13 cellular contexts compared by ENCODE assay signal in genomic region chr3:123385981-123386380, GRCh38.
A peak's percentile ranks its signal among the peaks of the same experiment; 100 is the strongest.
DNase-seq lines count a peak whose midpoint lies in the region; ATAC-seq and TF ChIP-seq lines count a peak whose summit lies in the region.
"Had no signal": no experiment of that assay in that cellular context is flagged by ENCODE, and none has a peak within 500 bp of the region (broad histone marks: within the 10 kb centered on the region; RNA-seq: fewer than 3 reads in every experiment).

No MANE protein-coding gene starts in this region.

- no peaks in the 10 kb centered on the region for H3K4me1 Mint-ChIP-seq in CD4-positive, alpha-beta T cell (ENCODE audit: low read depth)
- H3K4me1 Mint-ChIP-seq in activated CD4-positive, alpha-beta memory T cell treated with anti-CD3 and anti-CD28 coated beads, Interleukin-2, amount 10 ng/mL, durations not matched to agents 7 days and 5 days = no peaks in the 10 kb centered on the region

- POLR2A ChIA-PET in HCT116 (lab: Charles Lee) = no interaction called here
- POLR2A ChIA-PET in CD4-positive, alpha-beta T cell (lab: Charles Lee) = no interaction called here
- POLR2A ChIA-PET in activated CD4-positive, alpha-beta memory T cell treated with anti-CD3 and anti-CD28 coated beads, Interleukin-2, amount 10 ng/mL, durations not matched to agents 7 days and 5 days (lab: Charles Lee) = no interaction called here

- peak overlapping the region; percentile 29 for H2AFZ ChIP-seq in HCT116 (ENCODE audit: low read depth, low read length, poor library complexity, severe bottlenecking)

- TF ChIP-seq RAD21 in HCT116 (IDR thresholded peaks at IDR 0.05; ENCODE audit: low read depth) = no peak

- H3K36me3 ChIP-seq in HCT116 (ENCODE audit: control insufficient read depth in 1 of 2, insufficient read depth in 2 of 2, low read length in 2 of 2) (no peaks in the 10 kb centered on the region), adrenal gland (replicated peaks in 1 of 2) (no peaks in the 10 kb centered on the region), stomach (no peaks in the 10 kb centered on the region)
- H3K36me3 ChIP-seq: neutrophil had no signal

- no peak overlapping the region for H3K9ac ChIP-seq in HCT116 (ENCODE audit: low read length)

- H3K9me3 Mint-ChIP-seq in CD4-positive, alpha-beta T cell = no peaks in the 10 kb centered on the region
- H3K9me3 Mint-ChIP-seq in activated CD4-positive, alpha-beta memory T cell treated with anti-CD3 and anti-CD28 coated beads, Interleukin-2, amount 10 ng/mL, durations not matched to agents 7 days and 5 days = no peaks in the 10 kb centered on the region
- H3K9me3 Mint-ChIP-seq: endodermal cell had no signal

- CTCF ChIA-PET in HCT116 (lab: Charles Lee) = interaction anchor here (1.1 kb wide), 1 partner anchor 20 kb away, joined by 3 read pairs; no protein-coding TSS in a partner anchor
- CTCF ChIA-PET in CD4-positive, alpha-beta T cell (lab: Charles Lee) = no interaction called here
- CTCF ChIA-PET in activated CD4-positive, alpha-beta memory T cell treated with anti-CD3 and anti-CD28 coated beads, Interleukin-2, amount 10 ng/mL, durations not matched to agents 7 days and 5 days (lab: Charles Lee) = no interaction called here

- RAD21 ChIA-PET in HCT116 (lab: Charles Lee; ENCODE audit: low non-redundant PET in 1 of 2, low total read pairs in 2 of 2, uncharacterized antibody in 2 of 2, unreplicated experiment in 2 of 2) = no interaction called here

- H3K9me2 ChIP-seq in HCT116 (ENCODE audit: insufficient read depth) = no peaks in the 10 kb centered on the region

- BruUV-seq in HCT116 (replicated peaks; lab: Mats Ljungman, UMichigan) = no TSS peak

- H3K27me3 Mint-ChIP-seq in CD4-positive, alpha-beta T cell = peaks cover 36% of the 10 kb centered on the region
- H3K27me3 Mint-ChIP-seq in activated CD4-positive, alpha-beta memory T cell treated with anti-CD3 and anti-CD28 coated beads, Interleukin-2, amount 10 ng/mL, durations not matched to agents 7 days and 5 days = peaks cover 28% of the 10 kb centered on the region

- H3K4me3 Mint-ChIP-seq in CD4-positive, alpha-beta T cell = no peak overlapping the region
- no peak overlapping the region for H3K4me3 Mint-ChIP-seq in activated CD4-positive, alpha-beta memory T cell treated with anti-CD3 and anti-CD28 coated beads, Interleukin-2, amount 10 ng/mL, durations not matched to agents 7 days and 5 days
- H3K4me3 Mint-ChIP-seq: endodermal cell had no signal

- DNase-seq in HCT116 (ENCODE audit: low read depth, low spot score) (no peak), adrenal gland (peak in 6 of 7 donors; percentile 45 to 64 (median 56)), left cardiac atrium (peak; percentile 61), stomach (no peak), NCI-H345 treated with DMSO at 0.1 percent for 48 hours (lab: John Stamatoyannopoulos, UW; ENCODE audit: unreplicated experiment) (no peak)
- no peak for DNase-seq in CD4-positive, alpha-beta T cell
- DNase-seq in activated CD4-positive, alpha-beta memory T cell treated with anti-CD3 and anti-CD28 coated beads, Interleukin-2, amount 10 ng/mL, durations not matched to agents 7 days and 5 days = no peak
- DNase-seq: activated gamma-delta T cell, DMS79, NCI-H187 had no signal

- H3K27ac ChIP-seq in HCT116 (ENCODE audit: low read depth, low read length) (no peak overlapping the region), adrenal gland (peak overlapping the region in 2 of 5 donors; percentile 52 to 64), stomach (peak overlapping the region; percentile 12 to 89 (median 79))
- no peak overlapping the region for H3K27ac ChIP-seq in CD4-positive, alpha-beta T cell (ENCODE audit: low read depth, low read length)
- H3K27ac ChIP-seq: neutrophil had no signal

- H3K4me3 ChIP-seq in HCT116 (replicated peaks in 1 of 2; ENCODE audit: low read depth in 1 of 2, low read length in 2 of 2) (no peak overlapping the region), adrenal gland (no peak overlapping the region), stomach (no peak overlapping the region)

- TF ChIP-seq POLR2A in HCT116 (IDR thresholded peaks at IDR 0.05; ENCODE audit: borderline replicate concordance, extremely low read depth, insufficient read depth, insufficient read length) (no peak), adrenal gland (IDR thresholded peaks at IDR 0.05) (no peak), stomach (IDR thresholded peaks at IDR 0.05) (no peak)

- H4K20me1 ChIP-seq in HCT116 (ENCODE audit: insufficient read depth) = no peaks in the 10 kb centered on the region

- no peak overlapping the region for H3K27ac Mint-ChIP-seq in CD4-positive, alpha-beta T cell
- no peak overlapping the region for H3K27ac Mint-ChIP-seq in activated CD4-positive, alpha-beta memory T cell treated with anti-CD3 and anti-CD28 coated beads, Interleukin-2, amount 10 ng/mL, durations not matched to agents 7 days and 5 days
- H3K27ac Mint-ChIP-seq: endodermal cell had no signal

- no peaks in the 10 kb centered on the region for H3K9me3 ChIP-seq in HCT116 (ENCODE audit: control insufficient read depth in 1 of 2, insufficient read depth in 1 of 2, low read depth in 1 of 2, low read length in 2 of 2)
- H3K9me3 ChIP-seq in adrenal gland (replicated peaks in 1 of 3) = no peaks in the 10 kb centered on the region
- no peaks in the 10 kb centered on the region for H3K9me3 ChIP-seq in stomach
- no peaks in the 10 kb centered on the region for H3K9me3 ChIP-seq in CD4-positive, alpha-beta T cell (ENCODE audit: control insufficient read depth, low read length)
- H3K9me3 ChIP-seq: neutrophil had no signal

- intact Hi-C loops in HCT116 (cut with micrococcal nuclease) (no loop called here), adrenal gland (cut with DNase I) (no loop called here), left cardiac atrium (cut with DNase I) (no loop called here), stomach (cut with DNase I; ENCODE audit: low total_unique reads) (no loop called here)
- intact Hi-C loops in CD4-positive, alpha-beta T cell (cut with DNase I, micrococcal nuclease) = no loop called here

- H3K4me1 ChIP-seq in HCT116 (ENCODE audit: control insufficient read depth in 1 of 2, insufficient read depth in 2 of 2, low read length in 2 of 2) (peaks cover 7 to 23% of the 10 kb centered on the region in 2 experiments), adrenal gland (replicated peaks in 1 of 2) (peaks cover 7 to 27% of the 10 kb centered on the region in 2 donors), stomach (peaks cover 4 to 86% (median 42%) of the 10 kb centered on the region in 4 donors)

- H3K27me3 ChIP-seq in HCT116 (ENCODE audit: insufficient read depth, low read length) (no peaks in the 10 kb centered on the region), adrenal gland (no peaks in the 10 kb centered on the region), stomach (peaks cover 0 to 3% (median 0%) of the 10 kb centered on the region in 3 donors)
- H3K27me3 ChIP-seq in CD4-positive, alpha-beta T cell (ENCODE audit: control insufficient read depth, insufficient read depth, low read length) = no peaks in the 10 kb centered on the region

- ATAC-seq in HCT116 (peak; percentile 81), left cardiac atrium (peak; percentile 58 to 62), HG02938 (IDR thresholded peaks at IDR 0.05; ENCODE audit: unreplicated experiment) (no peak)
- no peak for ATAC-seq in CD4-positive, alpha-beta T cell (ENCODE audit: poor library complexity)

- H3K4me2 ChIP-seq in HCT116 (ENCODE audit: low read length) = peak overlapping the region; percentile 55

- no peaks in the 10 kb centered on the region for H3K36me3 Mint-ChIP-seq in CD4-positive, alpha-beta T cell (ENCODE audit: low read depth)
- no peaks in the 10 kb centered on the region for H3K36me3 Mint-ChIP-seq in activated CD4-positive, alpha-beta memory T cell treated with anti-CD3 and anti-CD28 coated beads, Interleukin-2, amount 10 ng/mL, durations not matched to agents 7 days and 5 days (ENCODE audit: low read depth)

- no peak for TF ChIP-seq EP300 in stomach (IDR thresholded peaks at IDR 0.05)

- TF ChIP-seq CTCF in HCT116 (IDR thresholded peaks at IDR 0.05 in 2 of 3, conservative IDR thresholded peaks at IDR 0.05 in 1 of 3; ENCODE audit: borderline replicate concordance in 1 of 3, insufficient read depth in 1 of 3, low read depth in 2 of 3, low read length in 2 of 3) (no peak), adrenal gland (IDR thresholded peaks at IDR 0.05) (no peak), stomach (IDR thresholded peaks at IDR 0.05) (no peak)
- no peak for TF ChIP-seq CTCF in CD4-positive, alpha-beta T cell (IDR thresholded peaks at IDR 0.05)

- H3K79me2 ChIP-seq in HCT116 (ENCODE audit: insufficient read depth, low read length) = no peaks in the 10 kb centered on the region

- 50 to 73% (median 52%) methylated on average over 4 to 8 of the region's 8 CpGs for WGBS in adrenal gland, 4 donors
- WGBS in stomach, 5 donors = 46 to 67% (median 60%) methylated on average over 6 to 8 of the region's 8 CpGs

TF ChIP-seq in HCT116, 20 proteins besides CTCF, POLR2A, EP300 and RAD21:
- TF ChIP-seq FOSL1 (IDR thresholded peaks at IDR 0.05; ENCODE audit: low read depth) (peak; percentile 20; the same call in 1 of the 2 replicates), ELF1 (IDR thresholded peaks at IDR 0.05; ENCODE audit: borderline replicate concordance, low read depth) (no peak), ZFX (IDR thresholded peaks at IDR 0.05) (no peak)

Comparison
In these comparisons a context has a peak if more than half of its experiments do, and no peak if none do; other contexts are left out.
1. ATAC-seq: peak in HCT116 (single experiment) and left cardiac atrium (2 of 2); none in HG02938 (single experiment) and CD4-positive, alpha-beta T cell (single experiment).
2. DNase-seq: peak in adrenal gland (6 of 7) and left cardiac atrium (single experiment); none in HCT116 (single experiment), stomach (single experiment), NCI-H345 treated with DMSO at 0.1 percent for 48 hours (single experiment), CD4-positive, alpha-beta T cell (0 of 10) and activated CD4-positive, alpha-beta memory T cell treated with anti-CD3 and anti-CD28 coated beads, Interleukin-2, amount 10 ng/mL, durations not matched to agents 7 days and 5 days (single experiment).
3. H3K27ac ChIP-seq: peak in stomach (5 of 5); none in HCT116 (single experiment) and CD4-positive, alpha-beta T cell (single experiment).